15 cellular contexts compared by ENCODE assay signal in genomic region chr15:78749831-78750230, GRCh38.
"Had no signal": no experiment of that assay in that cellular context is flagged by ENCODE, and none has a peak within 500 bp of the region (broad histone marks: within the 10 kb centered on the region; RNA-seq: fewer than 3 reads in every experiment).

No MANE protein-coding gene starts in this region.

- H3K4me1 Mint-ChIP-seq: activated T-helper 17 cell treated with anti-CD3 and anti-CD28 coated beads, Interleukin-2, amount 50 U/mL, for 72 hours; T-helper 17 cell had no signal

- H3K9me3 Mint-ChIP-seq: activated T-helper 17 cell treated with anti-CD3 and anti-CD28 coated beads, Interleukin-2, amount 50 U/mL, for 72 hours; naive thymus-derived CD8-positive, alpha-beta T cell; stimulated activated effector memory CD8-positive, alpha-beta T cell treated with anti-CD3 and anti-CD28 coated beads, Interleukin-12 subunit alpha, Interleukin-12 subunit beta, amount 100 ng/mL, for 72 hours had no signal

- H3K4me3 Mint-ChIP-seq: T-helper 17 cell had no signal

- DNase-seq: activated CD4-positive, alpha-beta T cell treated with anti-CD3 and anti-CD28 coated beads, Interleukin-2, amount 50 U/mL, for 48 hours; activated naive CD4-positive, alpha-beta T cell treated with anti-CD3 and anti-CD28 coated beads, Interleukin-2, amount 50 U/mL, for 16 hours; amniotic stem cell; central memory CD4-positive, alpha-beta T cell; cortex of kidney; effector CD4-positive, alpha-beta T cell; foreskin fibroblast; T-helper 17 cell; WERI-Rb-1 had no signal

- H3K36me3 ChIP-seq: heart left ventricle, neutrophil, vagina, WERI-Rb-1 had no signal

- H3K27ac Mint-ChIP-seq: T-helper 17 cell had no signal

- H3K27ac ChIP-seq: neutrophil, WERI-Rb-1 had no signal

- H3K9me3 ChIP-seq: heart left ventricle, neutrophil, vagina had no signal

- ATAC-seq: activated T-helper 17 cell treated with anti-CD3 and anti-CD28 coated beads, Interleukin-2, amount 50 U/mL, for 72 hours; naive thymus-derived CD8-positive, alpha-beta T cell; stimulated activated effector memory CD8-positive, alpha-beta T cell treated with anti-CD3 and anti-CD28 coated beads, Interleukin-12 subunit alpha, Interleukin-12 subunit beta, amount 100 ng/mL, for 72 hours; T-helper 17 cell had no signal

- H3K27me3 ChIP-seq: heart left ventricle, vagina had no signal

- H3K27me3 Mint-ChIP-seq: activated T-helper 17 cell treated with anti-CD3 and anti-CD28 coated beads, Interleukin-2, amount 50 U/mL, for 72 hours; naive thymus-derived CD8-positive, alpha-beta T cell; T-helper 17 cell had no signal

- H3K36me3 Mint-ChIP-seq: naive thymus-derived CD8-positive, alpha-beta T cell; stimulated activated effector memory CD8-positive, alpha-beta T cell treated with anti-CD3 and anti-CD28 coated beads, Interleukin-12 subunit alpha, Interleukin-12 subunit beta, amount 100 ng/mL, for 72 hours had no signal
